ENCODE assay signal across 8 cellular contexts in genomic region chr5:137753986-137754235, GRCh38. TPM values are rescaled to one million over a fixed set of nuclear protein-coding genes. Genes with fewer than 3 reads are reported as not detected.
DNase-seq lines count a peak whose midpoint lies in the region; ATAC-seq, FAIRE-seq and TF ChIP-seq lines count a peak whose summit lies in the region.

No MANE protein-coding gene starts in this region.

- H3K36me3 ChIP-seq in Peyer's patch (no peaks in the 10 kb centered on the region), esophagus muscularis mucosa (peaks cover 0 to 6% (median 0%) of the 10 kb centered on the region in 4 donors), parathyroid adenoma (ENCODE audit: control insufficient read depth, insufficient read depth, low read length) (no peaks in the 10 kb centered on the region)

- TF ChIP-seq POLR2A in GM18505 (IDR thresholded peaks at IDR 0.05; ENCODE audit: borderline replicate concordance, extremely low read depth, insufficient read depth, insufficient read length) (no peak), Peyer's patch (IDR thresholded peaks at IDR 0.05) (no peak), esophagus muscularis mucosa (IDR thresholded peaks at IDR 0.05; ENCODE audit: low read depth) (no peak)

- peak overlapping the region; percentile 54 for H3K4me2 ChIP-seq in parathyroid adenoma (ENCODE audit: low read length)

- peak; percentile 16 for DNase-seq in HEK293T (ENCODE audit: extremely low spot score)
- DNase-seq in Peyer's patch: no peak
- DNase-seq in esophagus muscularis mucosa (ENCODE audit: extremely low spot score): peak; percentile 94
- DNase-seq in HTR-8/SVneo (ENCODE audit: insufficient read length, low spot score): no peak
- DNase-seq in stimulated activated CD4-positive, alpha-beta T cell treated with anti-CD3 and anti-CD28 coated beads, Interleukin-2, amount 100 ng/mL, for 48 hours: no peak
- no peak for DNase-seq in KBM-7

- CTCF ChIA-PET in HEK293T (lab: Yijun Ruan, JAX): interaction anchor here (1.2 to 1.5 kb wide), 3 partner anchors 11 to 93 kb away, joined by 3 to 5 read pairs (median 3); no protein-coding TSS in a partner anchor

- WGBS in esophagus muscularis mucosa: 0% methylated on average over 17 of the region's 21 CpGs

- peaks cover 0 to 19% (median 0%) of the 10 kb centered on the region in 4 donors for H3K4me1 ChIP-seq in Peyer's patch
- peaks cover 27 to 48% (median 45%) of the 10 kb centered on the region in 4 donors for H3K4me1 ChIP-seq in esophagus muscularis mucosa
- H3K4me1 ChIP-seq in parathyroid adenoma: peaks cover 4% of the 10 kb centered on the region

- H3K27me3 ChIP-seq in Peyer's patch: no peaks in the 10 kb centered on the region
- no peaks in the 10 kb centered on the region for H3K27me3 ChIP-seq in esophagus muscularis mucosa
- no peaks in the 10 kb centered on the region for H3K27me3 ChIP-seq in parathyroid adenoma (ENCODE audit: control insufficient read depth, insufficient read depth, low read length)

- POLR2A ChIA-PET in HEK293T (lab: Yijun Ruan, JAX): interaction anchor here (0.6 to 2.6 kb wide), 16 partner anchors 10 to 395 kb away, joined by 3 to 14 read pairs (median 3); partner anchors contain the start of genes FAM13B and PKD2L2

- intact Hi-C loops in esophagus muscularis mucosa (cut with DNase I): no loop called here

- H3K27ac ChIP-seq in Peyer's patch (peak overlapping the region; percentile 95 to 99 (median 98)), esophagus muscularis mucosa (replicated peaks in 1 of 4) (peak overlapping the region; percentile 89 to 98 (median 96)), parathyroid adenoma (peak overlapping the region; percentile 97)

- TF ChIP-seq EP300 in esophagus muscularis mucosa (IDR thresholded peaks at IDR 0.05): no peak

- peak overlapping the region; percentile 93 for H2AFZ ChIP-seq in parathyroid adenoma

- no peak for FAIRE-seq in HTR-8/SVneo (lab: Jason Lieb, UNC)

- peaks cover 15% of the 10 kb centered on the region for H3K79me2 ChIP-seq in parathyroid adenoma

- ATAC-seq in GM18505 (IDR thresholded peaks at IDR 0.05; ENCODE audit: unreplicated experiment): peak; percentile 12

- TF ChIP-seq CTCF in Peyer's patch (IDR thresholded peaks at IDR 0.05) (no peak), esophagus muscularis mucosa (IDR thresholded peaks at IDR 0.05) (no peak), parathyroid adenoma (IDR thresholded peaks at IDR 0.05) (no peak)

- H3K4me3 ChIP-seq in Peyer's patch (peak overlapping the region; percentile 64 to 88 (median 74)), esophagus muscularis mucosa (peak overlapping the region; percentile 61 to 86 (median 80)), parathyroid adenoma (ENCODE audit: low read depth, low read length) (peak overlapping the region; percentile 100)

- H3K9ac ChIP-seq in parathyroid adenoma: peak overlapping the region; percentile 99

- no peaks in the 10 kb centered on the region for H3K9me3 ChIP-seq in Peyer's patch
- H3K9me3 ChIP-seq in esophagus muscularis mucosa: no peaks in the 10 kb centered on the region
- no peaks in the 10 kb centered on the region for H3K9me3 ChIP-seq in parathyroid adenoma (ENCODE audit: control insufficient read depth, low read length)

- in situ Hi-C loops in KBM-7 (cut with MboI; ENCODE audit: low pct_unique_long_range_greater_than_20kb, low sequenced_read_pairs): no loop called here

TF ChIP-seq in HEK293T, 16 proteins besides CTCF, POLR2A, EP300 and RAD21:
- no peak for TF ChIP-seq TARDBP (IDR thresholded peaks at IDR 0.05)
- no peak for TF ChIP-seq ARNT (IDR thresholded peaks at IDR 0.05)
- no peak for TF ChIP-seq FOXA1 (IDR thresholded peaks at IDR 0.05)

RNA-seq across cellular contexts. Expression of gene HNRNPA0, which starts 0.3 kb away (rescaled TPM):
- total RNA-seq in Peyer's patch: 10 to 100 TPM in 1 of 4 donors, 1 to 10 TPM in 3; 5.8 to 13.2 (median 7.3) TPM
- 10 to 100 TPM; 12.9 to 15.2 (median 14.7) TPM for total RNA-seq in esophagus muscularis mucosa

RNA-seq across cellular contexts. Expression of gene KLHL3, which starts 18.0 kb away (rescaled TPM):
- total RNA-seq in Peyer's patch (1 to 10 TPM; 5.0 to 9.5 (median 6.3) TPM), esophagus muscularis mucosa (1 to 10 TPM; 3.0 to 7.8 (median 5.6) TPM)

Comparison
In these comparisons a context has a peak if more than half of its experiments do, and no peak if none do; other contexts are left out.
1. DNase-seq: peak in HEK293T (single experiment) and esophagus muscularis mucosa (single experiment); none in Peyer's patch (0 of 3), HTR-8/SVneo (single experiment), stimulated activated CD4-positive, alpha-beta T cell treated with anti-CD3 and anti-CD28 coated beads, Interleukin-2, amount 100 ng/mL, for 48 hours (0 of 2) and KBM-7 (single experiment).
2. Peak in every context shown above with its lines, with median percentiles within 50 percentile points of each other: H3K27ac ChIP-seq and H3K4me3 ChIP-seq.